In genomic region chr5:134101686-134102439, GRCh38 we compare ENCODE assay signal across 9 cellular contexts. TPM values are rescaled to one million over a fixed set of nuclear protein-coding genes. Genes with fewer than 3 reads are reported as not detected.
DNase-seq lines count a peak whose midpoint lies in the region; ATAC-seq and TF ChIP-seq lines count a peak whose summit lies in the region.
"Had no signal": no experiment of that assay in that cellular context is flagged by ENCODE, and none has a peak within 500 bp of the region (broad histone marks: within the 10 kb centered on the region; RNA-seq: fewer than 3 reads in every experiment).

No MANE protein-coding gene starts in this region.

- DNase-seq in AG10803 (ENCODE audit: low read depth) (no peak), H7 (peak; percentile 95), SJCRH30 (peak; percentile 60 to 77), Right ventricle myocardium inferior (ENCODE audit: missing footprints) (no peak), retina (peak; percentile 80), NCI-H187 treated with DMSO at 0.1 percent for 48 hours (lab: John Stamatoyannopoulos, UW) (no peak)
- DNase-seq in activated naive CD4-positive, alpha-beta T cell treated with Interleukin-2 at 50 U/mL for 16 hours, result peak; percentile 79

- H3K4me3 ChIP-seq in AG10803 (ENCODE audit: low read length) (no peak overlapping the region), H7 (ENCODE audit: insufficient read depth, low read depth, low read length) (no peak overlapping the region), SJCRH30 (no peak overlapping the region)
- H3K4me3 ChIP-seq: skin epidermis had no signal

- intact Hi-C loops in Right ventricle myocardium inferior (cut with DNase I), result loop anchor here (1.0 kb wide), 1 partner anchor 38 kb away; no protein-coding TSS in a partner anchor

- no peaks in the 10 kb centered on the region for H3K36me3 ChIP-seq in H7 (replicated peaks; ENCODE audit: control insufficient read depth, insufficient read depth, low read length)
- no peaks in the 10 kb centered on the region for H3K36me3 ChIP-seq in SJCRH30

- H3K27me3 ChIP-seq in H7 (ENCODE audit: control insufficient read depth, insufficient read depth, low read length) (peaks cover 11% of the 10 kb centered on the region), SJCRH30 (peaks cover 5% of the 10 kb centered on the region; the same call in 1 of the 2 replicates)

- no peaks in the 10 kb centered on the region for H3K9me3 ChIP-seq in SJCRH30 (replicated peaks)

- H3K27ac ChIP-seq in SJCRH30, result no peak overlapping the region

- peak; percentile 74 for TF ChIP-seq CTCF in AG10803 (conservative IDR thresholded peaks at IDR 0.05; ENCODE audit: low read length)

- ATAC-seq in Right ventricle myocardium inferior (peak; percentile 77), GM21526 (IDR thresholded peaks at IDR 0.05; ENCODE audit: low FRiP score, unreplicated experiment) (no peak)

- no peaks in the 10 kb centered on the region for H3K4me1 ChIP-seq in SJCRH30

RNA-seq across cellular contexts. Expression of gene TCF7, which starts 12.6 kb away (rescaled TPM):
- total RNA-seq in H7 (2014; rRNA removed; shearing (Covaris generic)), result 2.4 and 3.7 TPM in 2 replicates
- total RNA-seq in SJCRH30 (2014; rRNA removed; shearing (Covaris generic)), result 1.8 and 2.4 TPM in 2 replicates
- total RNA-seq in Right ventricle myocardium inferior, result 2.8 TPM

Comparison
In these comparisons a context has a peak if more than half of its experiments do, and no peak if none do; other contexts are left out.
1. DNase-seq: peak in H7 (single experiment), SJCRH30 (2 of 2), activated naive CD4-positive, alpha-beta T cell treated with Interleukin-2 at 50 U/mL for 16 hours (single experiment) and retina (single experiment); none in AG10803 (single experiment), Right ventricle myocardium inferior (single experiment) and NCI-H187 treated with DMSO at 0.1 percent for 48 hours (single experiment).